In the genomic region with DNA sequence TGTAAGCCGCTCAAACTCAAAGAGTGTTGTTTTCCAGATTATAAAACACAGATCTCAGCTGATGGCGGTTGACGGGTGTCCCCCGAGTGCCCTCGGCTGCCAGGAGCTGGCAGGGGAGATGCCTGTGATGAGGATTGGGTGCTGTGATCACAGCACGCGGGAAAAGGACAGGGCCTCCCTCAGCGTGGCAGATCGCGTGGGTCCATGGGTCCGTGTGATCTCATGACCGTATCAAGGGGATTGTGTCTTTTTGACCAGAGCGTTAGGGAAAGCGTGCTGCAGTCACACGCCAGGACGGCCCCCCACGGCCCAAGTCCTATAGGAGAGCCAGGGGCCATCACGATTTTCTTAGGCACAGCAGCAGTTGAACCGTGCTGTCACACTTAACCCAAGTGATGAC, we compare ENCODE assay signal across 1 cellular context.
TF ChIP-seq lines count a peak whose summit lies in the region.

No MANE protein-coding gene starts in this region.

TF ChIP-seq in HepG2, 621 proteins besides CTCF, POLR2A, EP300 and RAD21 (continued from another document):
- TF ChIP-seq, protein P1, sequence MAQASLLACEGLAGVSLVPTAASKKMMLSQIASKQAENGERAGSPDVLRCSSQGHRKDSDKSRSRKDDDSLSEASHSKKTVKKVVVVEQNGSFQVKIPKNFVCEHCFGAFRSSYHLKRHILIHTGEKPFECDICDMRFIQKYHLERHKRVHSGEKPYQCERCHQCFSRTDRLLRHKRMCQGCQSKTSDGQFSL (CRISPR knock-in tag; IDR thresholded peaks at IDR 0.05) = no peak
- TF ChIP-seq ZNF570 (CRISPR knock-in tag; IDR thresholded peaks at IDR 0.05; ENCODE audit: borderline replicate concordance) = no peak
